Comparison of ENCODE assay signal across 8 cellular contexts in the genomic region with DNA sequence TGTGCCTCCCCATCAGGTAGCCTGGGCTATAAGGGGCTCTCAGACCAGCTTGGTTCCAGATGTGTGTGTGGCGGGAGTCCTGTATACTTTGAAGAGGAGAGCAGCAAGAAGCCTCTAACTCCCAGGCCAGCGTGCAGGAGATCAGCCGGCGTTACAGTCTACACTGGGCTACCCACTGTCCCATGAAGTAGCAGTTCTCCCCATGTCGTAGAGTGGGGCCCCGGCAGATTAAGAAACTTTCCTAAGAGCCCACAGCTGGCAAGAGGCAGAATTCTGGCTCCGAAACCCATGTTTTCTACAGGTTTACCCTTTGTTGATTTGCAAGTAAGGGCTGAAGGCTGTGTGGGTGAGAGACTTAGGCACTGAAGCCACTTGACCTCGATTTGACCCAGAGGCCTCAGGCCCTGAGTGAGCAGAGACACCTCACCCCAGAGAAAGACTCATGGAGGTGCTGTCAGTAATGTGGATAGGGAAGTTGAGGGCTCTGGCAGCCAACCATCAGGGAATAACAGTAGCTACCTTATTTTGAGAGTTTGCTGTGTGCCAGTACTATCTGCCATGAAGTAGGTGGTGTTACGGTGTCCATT. TPM values are rescaled to one million over a fixed set of nuclear protein-coding genes. Genes with fewer than 3 reads are reported as not detected.
A peak's percentile ranks its signal among the peaks of the same experiment; 100 is the strongest.
DNase-seq lines count a peak whose midpoint lies in the region; ATAC-seq and TF ChIP-seq lines count a peak whose summit lies in the region.

No MANE protein-coding gene starts in this region.

- WGBS in esophagus, 2 donors, result 37 to 45% methylated on average over 9 of the region's 9 CpGs

- no peaks in the 10 kb centered on the region for H3K27me3 ChIP-seq in A673 (replicated peaks; ENCODE audit: insufficient read depth, low read depth, low read length, poor library complexity)
- no peaks in the 10 kb centered on the region for H3K27me3 ChIP-seq in esophagus (ENCODE audit: control insufficient read depth in 1 of 2, insufficient read depth in 2 of 2, low read length in 2 of 2)

- intact Hi-C loops in A673 (cut with micrococcal nuclease; ENCODE audit: unreplicated experiment), result loop anchor here (2.0 to 5.0 kb wide), 2 partner anchors 54 to 87 kb away; no protein-coding TSS in a partner anchor

- no peaks in the 10 kb centered on the region for H3K9me3 ChIP-seq in A673 (ENCODE audit: low read depth, low read length, poor library complexity, severe bottlenecking)
- no peaks in the 10 kb centered on the region for H3K9me3 ChIP-seq in esophagus (ENCODE audit: control insufficient read depth in 2 of 2, insufficient read depth in 1 of 2, low read depth in 1 of 2, low read length in 1 of 2)

- TF ChIP-seq CTCF in A673 (conservative IDR thresholded peaks at IDR 0.05; ENCODE audit: low read depth, low read length) (no peak), GM20000 (IDR thresholded peaks at IDR 0.05; ENCODE audit: extremely low read depth, missing control alignments) (no peak), retinal pigment epithelial cell (conservative IDR thresholded peaks at IDR 0.05; ENCODE audit: low read depth, low read length) (no peak)

- H3K27ac ChIP-seq in A673 (ENCODE audit: low read depth, low read length, poor library complexity, severe bottlenecking) (peak overlapping the region; percentile 80), esophagus (ENCODE audit: low read depth in 2 of 2, low read length in 1 of 2) (peak overlapping the region; percentile 95 to 98)

- no peaks in the 10 kb centered on the region for H3K36me3 ChIP-seq in A673 (ENCODE audit: insufficient read depth, low read length, poor library complexity, severe bottlenecking)
- H3K36me3 ChIP-seq in esophagus (ENCODE audit: control insufficient read depth in 2 of 2, insufficient read depth in 2 of 2, low read length in 1 of 2), result no peaks in the 10 kb centered on the region

- POLR2A ChIA-PET in A673 (lab: Charles Lee; ENCODE audit: low non-redundant PET), result interaction anchor here (0.7 kb wide), 1 partner anchor 17 kb away, joined by 3 read pairs; no protein-coding TSS in a partner anchor

- no TSS peak for BruUV-seq in A673 (replicated peaks; lab: Mats Ljungman, UMichigan)

- H3K4me1 ChIP-seq in A673 (ENCODE audit: insufficient read depth, low read length, poor library complexity, severe bottlenecking) (peaks cover 38% of the 10 kb centered on the region), esophagus (ENCODE audit: control insufficient read depth in 2 of 2, insufficient read depth in 2 of 2, low read length in 1 of 2) (peaks cover 10 to 20% of the 10 kb centered on the region in 2 donors)

- no peak for ATAC-seq in HG03139 (IDR thresholded peaks at IDR 0.05; ENCODE audit: unreplicated experiment)

- CTCF ChIA-PET in A673 (lab: Charles Lee), result no interaction called here

- DNase-seq in A673 (ENCODE audit: low spot score), result no peak
- peak; percentile 37 for DNase-seq in GM20000 (ENCODE audit: low spot score)
- peak; percentile 42 for DNase-seq in SKM-1 (lab: John Stamatoyannopoulos, UW; ENCODE audit: unreplicated experiment)
- DNase-seq in retinal pigment epithelial cell (ENCODE audit: low read depth), result no peak
- DNase-seq in amniotic stem cell (lab: John Stamatoyannopoulos, UW), result no peak
- no peak for DNase-seq in NCI-H510A (lab: John Stamatoyannopoulos, UW)

- peak overlapping the region; percentile 95 for H3K4me3 ChIP-seq in A673 (ENCODE audit: low read depth, low read length, poor library complexity, severe bottlenecking)
- peak overlapping the region; percentile 57 to 80 for H3K4me3 ChIP-seq in esophagus (ENCODE audit: low read depth in 1 of 2, low read length in 2 of 2)
- peak overlapping the region; percentile 50 for H3K4me3 ChIP-seq in retinal pigment epithelial cell (ENCODE audit: low read length)

RNA-seq across cellular contexts. Expression of a gene that starts 0.9 kb away (rescaled TPM):
- total RNA-seq in A673 (2021), result 31.0 and 32.0 TPM in 2 replicates
- polyA plus RNA-seq in esophagus, result 10 to 100 TPM; 26.0 to 29.2 TPM

Comparison
In these comparisons a context has a peak if more than half of its experiments do, and no peak if none do; other contexts are left out.
1. DNase-seq: peak in GM20000 (single experiment) and SKM-1 (single experiment); none in A673 (single experiment), retinal pigment epithelial cell (single experiment), amniotic stem cell (single experiment) and NCI-H510A (single experiment).
2. Peak in every context shown above with its lines, with median percentiles within 50 percentile points of each other: H3K4me3 ChIP-seq.